ENCODE assay signal across 8 cellular contexts in the genomic region with DNA sequence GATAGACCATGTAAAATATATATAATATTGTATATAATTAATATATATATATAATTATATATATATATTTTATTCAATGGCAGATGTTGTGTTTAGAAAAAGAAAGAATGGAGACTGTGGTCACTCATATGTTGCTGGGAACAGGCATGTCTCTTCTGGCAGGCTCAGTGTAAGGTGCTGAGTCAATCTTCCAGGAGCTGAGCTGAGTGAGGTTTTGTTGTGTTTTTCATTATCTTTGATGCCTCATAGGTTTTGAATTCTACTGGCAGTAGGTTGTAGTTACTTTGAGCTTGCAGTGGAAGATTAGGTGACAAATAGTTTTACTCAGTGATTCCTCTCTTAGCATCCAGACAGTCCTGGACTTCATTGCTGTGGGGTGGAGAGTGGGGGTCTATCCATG.
"Had no signal": no experiment of that assay in that cellular context is flagged by ENCODE, and none has a peak within 500 bp of the region (broad histone marks: within the 10 kb centered on the region; RNA-seq: fewer than 3 reads in every experiment).

No MANE protein-coding gene starts in this region.

- FAIRE-seq: H1, H54, HTR-8/SVneo, K562 had no signal

- H3K4me2 ChIP-seq: GM23338 had no signal

- H2AFZ ChIP-seq: GM23338 had no signal

- DNase-seq: H9, HCEC 1CT, IMR-90 had no signal

- ATAC-seq: GM23338, K562 had no signal

- H3K4me3 ChIP-seq: GM23338, K562 had no signal
